ENCODE assay signal across 30 cellular contexts in the genomic region with DNA sequence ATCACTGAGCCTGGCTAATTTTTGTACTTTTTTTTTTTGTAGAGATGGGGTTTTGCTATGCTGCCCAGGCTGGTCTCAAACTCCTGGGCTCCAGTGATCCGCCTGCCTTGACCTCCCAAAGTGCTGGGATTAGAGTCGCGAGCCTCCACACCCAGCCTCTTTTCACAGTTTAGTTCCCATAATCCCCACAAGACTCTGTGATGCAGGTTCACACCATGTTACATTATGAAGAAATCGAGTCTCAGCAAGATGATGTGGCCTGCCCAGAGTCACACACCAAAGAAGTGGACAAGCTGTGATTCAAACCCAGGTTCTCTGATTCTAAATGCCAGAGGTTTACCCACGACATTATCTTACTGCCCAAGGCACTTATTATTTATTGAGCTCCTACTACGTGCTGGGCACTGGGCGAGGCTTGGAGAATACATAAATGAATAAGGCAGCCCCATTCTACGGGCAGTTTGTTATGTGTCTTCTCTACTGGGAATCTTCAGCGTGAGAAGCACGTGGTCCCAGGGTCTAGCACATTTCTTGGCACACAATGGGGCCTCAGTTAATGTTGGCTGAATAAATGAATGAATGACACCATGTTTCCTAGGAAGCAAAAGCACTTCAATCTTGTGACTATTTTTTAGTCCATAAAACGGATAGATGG. TPM values are rescaled to one million over a fixed set of nuclear protein-coding genes. Genes with fewer than 3 reads are reported as not detected.
"Had no signal": no experiment of that assay in that cellular context is flagged by ENCODE, and none has a peak within 500 bp of the region (broad histone marks: within the 10 kb centered on the region; RNA-seq: fewer than 3 reads in every experiment).

No MANE protein-coding gene starts in this region.

- H3K9ac ChIP-seq: parathyroid adenoma had no signal

- H3K36me3 ChIP-seq: heart right ventricle, neutrophil, stomach, thyroid gland, upper lobe of left lung had no signal

- H3K27ac ChIP-seq: epithelial cell of prostate, heart right ventricle, neutrophil, parathyroid adenoma, stomach, thyroid gland, upper lobe of left lung had no signal

- H3K4me1 ChIP-seq: parathyroid adenoma had no signal

- H3K9me3 ChIP-seq: heart right ventricle, mucosa of descending colon, neutrophil, stomach, thyroid gland, upper lobe of left lung had no signal

- H3K36me3 Mint-ChIP-seq: memory B cell; mesothelial cell of epicardium; naive B cell; natural killer cell treated with Interleukin-12 subunit alpha and Interleukin-12 subunit beta and Interleukin-15 and Interleukin-18, amount 100 ng/mL, for 72 hours had no signal

- H3K4me2 ChIP-seq: smooth muscle cell had no signal

- ATAC-seq: esophagus mucosa; heart right ventricle; left colon; mucosa of descending colon; natural killer cell treated with Interleukin-12 subunit alpha and Interleukin-12 subunit beta and Interleukin-15 and Interleukin-18, amount 100 ng/mL, for 72 hours had no signal

- DNase-seq: cortex of kidney; effector CD4-positive, alpha-beta T cell; foreskin melanocyte; glutamatergic neuron; heart right ventricle; kidney glomerular epithelial cell; left colon; mucosa of descending colon; naive B cell; stimulated activated CD4-positive, alpha-beta T cell treated with anti-CD3 and anti-CD28 coated beads, Interleukin-12 subunit alpha, Interleukin-12 subunit beta, amount 100 ng/mL, for 4 hours; stimulated activated CD4-positive, alpha-beta T cell treated with anti-CD3 and anti-CD28 coated beads, Interleukin-1b, Interleukin-23, amount 100 ng/mL, for 48 hours; stimulated activated CD4-positive, alpha-beta T cell treated with anti-CD3 and anti-CD28 coated beads, Interleukin-4, amount 100 ng/mL, for 1 hour; stimulated activated CD8-positive, alpha-beta memory T cell treated with anti-CD3 and anti-CD28 coated beads, Interleukin-4, amount 100 ng/mL, for 48 hours; stimulated activated naive CD4-positive, alpha-beta T cell; stomach; thyroid gland; upper lobe of left lung had no signal

- H3K79me2 ChIP-seq: parathyroid adenoma had no signal

- H3K4me1 Mint-ChIP-seq: neural crest cell had no signal

- H2AFZ ChIP-seq: parathyroid adenoma had no signal

- H3K9me3 Mint-ChIP-seq: memory B cell; mesothelial cell of epicardium; naive B cell; natural killer cell treated with Interleukin-12 subunit alpha and Interleukin-12 subunit beta and Interleukin-15 and Interleukin-18, amount 100 ng/mL, for 72 hours; neural crest cell had no signal

- H3K27ac Mint-ChIP-seq: memory B cell; mesothelial cell of epicardium; natural killer cell treated with Interleukin-12 subunit alpha and Interleukin-12 subunit beta and Interleukin-15 and Interleukin-18, amount 100 ng/mL, for 72 hours; progenitor cell of endocrine pancreas had no signal

- FAIRE-seq: islet of Langerhans, urothelium cell line had no signal

- H3K4me3 ChIP-seq: heart right ventricle, lung, mucosa of descending colon, smooth muscle cell, stomach, thyroid gland, upper lobe of left lung had no signal

- H3K4me3 Mint-ChIP-seq: memory B cell; mesothelial cell of epicardium; naive B cell; natural killer cell treated with Interleukin-12 subunit alpha and Interleukin-12 subunit beta and Interleukin-15 and Interleukin-18, amount 100 ng/mL, for 72 hours; neural crest cell had no signal

- H3K27me3 ChIP-seq: neutrophil, stomach, thyroid gland, upper lobe of left lung had no signal

- H3K27me3 Mint-ChIP-seq: natural killer cell treated with Interleukin-12 subunit alpha and Interleukin-12 subunit beta and Interleukin-15 and Interleukin-18, amount 100 ng/mL, for 72 hours had no signal

RNA-seq across cellular contexts. Expression of gene OASL, which starts 23.5 kb away (rescaled TPM):
- total RNA-seq: neural crest cell, progenitor cell of endocrine pancreas, smooth muscle cell had no signal
- polyA plus RNA-seq: smooth muscle cell had no signal
